30 cellular contexts compared by ENCODE assay signal in the genomic region with DNA sequence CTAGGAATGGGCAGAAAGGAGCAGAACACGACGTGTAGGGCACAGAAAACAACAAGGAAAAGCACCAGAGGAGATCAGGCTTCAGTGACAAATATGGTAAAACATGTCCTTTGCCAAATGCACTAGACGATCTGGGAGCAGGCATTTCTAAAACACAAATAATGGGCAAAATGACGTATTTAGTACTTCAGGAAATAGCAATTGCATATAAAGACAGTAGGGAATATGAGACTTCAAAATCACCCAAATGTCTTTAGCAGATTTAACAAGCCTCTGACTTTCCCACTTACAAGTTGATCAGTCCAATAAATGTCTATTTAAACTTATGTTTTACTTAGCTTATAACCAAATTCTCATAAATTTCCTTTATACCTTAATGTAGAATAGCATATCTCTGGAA.
"Had no signal": no experiment of that assay in that cellular context is flagged by ENCODE, and none has a peak within 500 bp of the region (broad histone marks: within the 10 kb centered on the region; RNA-seq: fewer than 3 reads in every experiment).

No MANE protein-coding gene starts in this region.

- H3K27me3 ChIP-seq: adrenal gland, body of pancreas, brain microvascular endothelial cell, breast epithelium had no signal

- H3K27ac ChIP-seq: adrenal gland, body of pancreas, brain microvascular endothelial cell, breast epithelium, VCaP had no signal

- DNase-seq: activated B cell treated with CpG ODN at 0.5 μM for 24 hours; activated CD4-positive, alpha-beta memory T cell treated with anti-CD3 and anti-CD28 coated beads for 36 hours; activated CD4-positive, alpha-beta T cell treated with anti-CD3 and anti-CD28 coated beads for 4 hours; activated CD4-positive, alpha-beta T cell treated with anti-CD3 and anti-CD28 coated beads, Interleukin-2, amount 10 ng/mL, durations not matched to agents 24 days and 14 days; activated CD4-positive, alpha-beta T cell treated with anti-CD3 and anti-CD28 coated beads, Interleukin-2, amount 50 U/mL, for 1 hour; activated CD4-positive, alpha-beta T cell treated with anti-CD3 and anti-CD28 coated beads, Interleukin-2, amount 50 U/mL, for 4 hours; activated CD4-positive, CD25-positive, alpha-beta regulatory T cell treated with anti-CD3 and anti-CD28 coated beads, Interleukin-2, amount 50 U/mL, for 72 hours; activated CD8-positive, alpha-beta memory T cell treated with anti-CD3 and anti-CD28 coated beads, Interleukin-2, amount 50 U/mL, for 4 hours; activated CD8-positive, alpha-beta T cell treated with anti-CD3 and anti-CD28 coated beads for 36 hours; activated effector memory CD4-positive, alpha-beta T cell treated with anti-CD3 and anti-CD28 coated beads, Interleukin-2, amount 50 U/mL, for 16 hours; activated gamma-delta T cell treated with Interleukin-2 at 50 U/mL for 16 hours; activated naive CD4-positive, alpha-beta T cell; activated naive CD4-positive, alpha-beta T cell treated with anti-CD3 and anti-CD28 coated beads for 36 hours; activated naive CD4-positive, alpha-beta T cell treated with anti-CD3 and anti-CD28 coated beads, Interleukin-2, amount 50 U/mL, for 16 hours; activated naive CD8-positive, alpha-beta T cell treated with anti-CD3 and anti-CD28 coated beads for 36 hours; activated T-cell treated with anti-CD3 and anti-CD28 coated beads for 4 hours; activated T-cell treated with anti-CD3 and anti-CD28 coated beads, Interleukin-2, amount 50 U/mL, for 1 hour; activated T-cell treated with anti-CD3 and anti-CD28 coated beads, Interleukin-2, amount 50 U/mL, for 4 hours; activated T-cell treated with anti-CD3 and anti-CD28 coated beads, Interleukin-2, amount 50 U/mL, for 72 hours; adrenal gland; amniotic stem cell; aorta; body of pancreas; brain microvascular endothelial cell; cerebellar nuclear complex; T-helper 1 cell; T-helper 2 cell; T-helper 9 cell had no signal

- H3K9me3 ChIP-seq: adrenal gland, body of pancreas, breast epithelium had no signal

- H3K4me1 ChIP-seq: adrenal gland, body of pancreas, breast epithelium had no signal

- H3K4me3 ChIP-seq: adrenal gland, body of pancreas, breast epithelium had no signal

- H3K36me3 ChIP-seq: adrenal gland, brain microvascular endothelial cell, breast epithelium had no signal
